8 cellular contexts compared by ENCODE assay signal in the genomic region with DNA sequence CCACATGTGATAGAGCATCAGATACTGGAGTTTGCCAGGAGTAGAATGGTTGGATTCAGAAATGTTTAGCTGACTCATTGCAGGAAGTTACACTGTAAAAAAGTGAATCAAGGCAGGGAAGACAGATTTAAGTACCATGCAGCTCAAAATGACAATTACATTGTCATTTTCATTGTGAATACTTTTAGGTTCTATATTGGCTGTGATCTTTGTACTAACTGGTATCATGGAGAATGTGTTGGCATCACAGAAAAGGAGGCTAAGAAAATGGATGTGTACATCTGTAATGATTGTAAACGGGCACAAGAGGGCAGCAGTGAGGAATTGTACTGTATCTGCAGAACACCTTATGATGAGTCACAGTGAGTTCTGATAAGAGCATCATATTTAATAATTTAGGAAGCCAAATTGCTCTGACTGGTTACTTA. TPM values are rescaled to one million over a fixed set of nuclear protein-coding genes. Genes with fewer than 3 reads are reported as not detected.
DNase-seq lines count a peak whose midpoint lies in the region; ATAC-seq and TF ChIP-seq lines count a peak whose summit lies in the region.
"Not testable (repeated sequence)": the region's sequence is repeated elsewhere in the genome, so short reads cannot be mapped to it uniquely, and the experiment has no call there.

No MANE protein-coding gene starts in this region.

- TF ChIP-seq CTCF in cardiac fibroblast (IDR thresholded peaks at IDR 0.05; ENCODE audit: low read depth, low read length) = peak; percentile 55

- peak; percentile 74 for DNase-seq in A172 (ENCODE audit: low spot score)
- peak; percentile 75 for DNase-seq in KG1 (lab: John Stamatoyannopoulos, UW)
- peak; percentile 56 for DNase-seq in NOMO-1 treated with DMSO at 0.1 percent for 48 hours (lab: John Stamatoyannopoulos, UW; ENCODE audit: unreplicated experiment)
- DNase-seq in activated CD4-positive, alpha-beta T cell treated with anti-CD3 and anti-CD28 coated beads, Interleukin-2, amount 50 U/mL, for 1 hour = peak; percentile 68
- peak; percentile 75 to 80 for DNase-seq in cardiac fibroblast (ENCODE audit: low read depth in 2 of 2)
- DNase-seq in iris pigment epithelial cell (ENCODE audit: low read depth) = peak; percentile 55
- DNase-seq in smooth muscle cell of the brain vasculature (ENCODE audit: low read depth, low spot score) = peak; percentile 18

- peak; percentile 58 for ATAC-seq in GM18502 (IDR thresholded peaks at IDR 0.05; ENCODE audit: poor library complexity, unreplicated experiment)

- not testable (repeated sequence) for H3K4me3 ChIP-seq in cardiac fibroblast (replicated peaks in 1 of 2; ENCODE audit: low read depth in 2 of 2, low read length in 2 of 2)

RNA-seq across cellular contexts. Expression of a gene that starts 33.1 kb away (rescaled TPM):
- total RNA-seq in A172 (2014; rRNA removed; shearing (Covaris generic)) = 20.0 and 24.2 TPM in 2 replicates

Comparison
In these comparisons a context has a peak if more than half of its experiments do, and no peak if none do; other contexts are left out.
1. DNase-seq: peak in every context shown above with its lines; median percentile 78 in cardiac fibroblast; 75 in KG1; 74 in A172; 68 in activated CD4-positive, alpha-beta T cell treated with anti-CD3 and anti-CD28 coated beads, Interleukin-2, amount 50 U/mL, for 1 hour; 56 in NOMO-1 treated with DMSO at 0.1 percent for 48 hours; 55 in iris pigment epithelial cell; 18 in smooth muscle cell of the brain vasculature.